Comparison of ENCODE assay signal across 7 cellular contexts in the genomic region with DNA sequence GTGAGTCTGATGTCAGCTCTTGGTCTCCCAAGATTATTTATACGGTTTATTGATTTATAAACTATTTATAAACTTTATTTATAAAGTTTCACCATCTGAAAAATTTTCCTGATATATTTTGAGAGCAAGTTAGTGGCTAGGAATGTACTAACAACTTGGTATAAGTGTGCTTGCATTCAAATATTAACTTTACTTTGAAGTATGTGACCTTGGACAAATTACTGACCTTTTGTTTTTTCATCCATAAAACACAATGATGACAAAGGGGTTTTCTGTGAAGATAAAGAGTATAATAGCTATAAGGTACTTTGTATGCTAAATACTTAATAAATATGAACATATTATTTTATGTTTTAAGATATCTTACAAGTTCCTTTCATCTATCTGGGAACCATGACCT.
"Had no signal": no experiment of that assay in that cellular context is flagged by ENCODE, and none has a peak within 500 bp of the region (broad histone marks: within the 10 kb centered on the region; RNA-seq: fewer than 3 reads in every experiment).

No MANE protein-coding gene starts in this region.

- ATAC-seq: K562 had no signal

- DNase-seq: IMR-90, KBM-7, KG1 had no signal

- H3K9ac ChIP-seq: KMS-11 had no signal

- H3K4me3 ChIP-seq: K562 had no signal

- H3K4me2 ChIP-seq: KMS-11 had no signal

- FAIRE-seq: HTR-8/SVneo, K562 had no signal

- H3K27ac ChIP-seq: HL-60, KMS-11 had no signal
